Comparison of ENCODE assay signal across 9 cellular contexts in genomic region chr2:114661926-114662670, GRCh38.
DNase-seq lines count a peak whose midpoint lies in the region; ATAC-seq and TF ChIP-seq lines count a peak whose summit lies in the region.
"Had no signal": no experiment of that assay in that cellular context is flagged by ENCODE, and none has a peak within 500 bp of the region (broad histone marks: within the 10 kb centered on the region; RNA-seq: fewer than 3 reads in every experiment).

No MANE protein-coding gene starts in this region.

- peaks cover 16% of the 10 kb centered on the region for H3K4me1 Mint-ChIP-seq in activated T-cell treated with anti-CD3 and anti-CD28 coated beads, Interleukin-2, amount 50 U/mL, for 24 hours (ENCODE audit: low read depth)

- dilution Hi-C loops in mammary epithelial cell (cut with HindIII; ENCODE audit: low sequenced_read_pairs), result no loop called here

- intact Hi-C loops in mammary epithelial cell (cut with micrococcal nuclease), result no loop called here

- peak overlapping the region; percentile 43 for H3K4me2 ChIP-seq in mammary epithelial cell (ENCODE audit: insufficient read depth, low read depth, low read length)

- H3K9me3 Mint-ChIP-seq in activated T-cell treated with anti-CD3 and anti-CD28 coated beads, Interleukin-2, amount 50 U/mL, for 24 hours, result no peaks in the 10 kb centered on the region

- H3K9ac ChIP-seq in mammary epithelial cell (ENCODE audit: insufficient read depth, low read length), result no peak overlapping the region

- TF ChIP-seq CTCF in mammary epithelial cell (conservative IDR thresholded peaks at IDR 0.05 in 1 of 2, IDR thresholded peaks at IDR 0.05 in 1 of 2; ENCODE audit: extremely low read depth in 1 of 2, insufficient read depth in 1 of 2, low read depth in 1 of 2, low read length in 2 of 2) (no peak), lung (IDR thresholded peaks at IDR 0.05; ENCODE audit: control extremely low read depth, extremely low read depth) (no peak)

- 8% methylated on average over 14 of the region's 60 CpGs for WGBS in mammary epithelial cell (ENCODE audit: low coverage, missing lambda C conversion rate)
- 9 to 14% methylated on average over 60 of the region's 60 CpGs for WGBS in lung, 2 donors

- H3K4me3 Mint-ChIP-seq in activated T-cell treated with anti-CD3 and anti-CD28 coated beads, Interleukin-2, amount 50 U/mL, for 24 hours, result peak overlapping the region; percentile 72

- in situ Hi-C loops in mammary epithelial cell (cut with MboI; ENCODE audit: low sequenced_read_pairs in 2 of 2), result no loop called here

- H3K27ac Mint-ChIP-seq in activated T-cell treated with anti-CD3 and anti-CD28 coated beads, Interleukin-2, amount 50 U/mL, for 24 hours, result no peak overlapping the region

- peak overlapping the region; percentile 70 for H2AFZ ChIP-seq in mammary epithelial cell (ENCODE audit: low read depth, low read length)

- H3K36me3 ChIP-seq in mammary epithelial cell (ENCODE audit: insufficient read depth, low read length) (no peaks in the 10 kb centered on the region), lung (ENCODE audit: control insufficient read depth in 2 of 2, insufficient read depth in 2 of 2, low read length in 2 of 2) (no peaks in the 10 kb centered on the region)

- H3K9me3 ChIP-seq in mammary epithelial cell (replicated peaks; ENCODE audit: insufficient read depth, low read length) (no peaks in the 10 kb centered on the region), lung (ENCODE audit: control insufficient read depth in 2 of 2, insufficient read depth in 1 of 2, low read length in 1 of 2) (peaks cover 0 to 4% of the 10 kb centered on the region in 2 donors)

- H3K79me2 ChIP-seq in mammary epithelial cell (ENCODE audit: insufficient read depth, low read length), result no peaks in the 10 kb centered on the region

- H3K4me1 ChIP-seq in mammary epithelial cell (ENCODE audit: insufficient read depth, low read length) (no peaks in the 10 kb centered on the region), lung (ENCODE audit: control insufficient read depth in 2 of 2, insufficient read depth in 2 of 2, low read length in 2 of 2) (no peaks in the 10 kb centered on the region)

- H3K36me3 Mint-ChIP-seq in activated T-cell treated with anti-CD3 and anti-CD28 coated beads, Interleukin-2, amount 50 U/mL, for 24 hours (ENCODE audit: low read depth), result no peaks in the 10 kb centered on the region

- ATAC-seq in lung (ENCODE audit: insufficient read depth, low FRiP score) (peak; percentile 75), HG03097 (IDR thresholded peaks at IDR 0.05; ENCODE audit: low FRiP score, unreplicated experiment) (no peak), GM21360 (IDR thresholded peaks at IDR 0.05; ENCODE audit: unreplicated experiment) (no peak)

- CTCF ChIA-PET in mammary epithelial cell (lab: Charles Lee; ENCODE audit: low non-redundant PET), result no interaction called here

- H3K27ac ChIP-seq in mammary epithelial cell (ENCODE audit: insufficient read depth, low read depth, low read length) (no peak overlapping the region), lung (ENCODE audit: low read depth in 1 of 2, low read length in 1 of 2) (no peak overlapping the region)
- H3K27ac ChIP-seq: SK-N-MC had no signal

- no TSS peak for BruUV-seq in mammary epithelial cell (replicated peaks; lab: Mats Ljungman, UMichigan)

- H3K27me3 Mint-ChIP-seq in activated T-cell treated with anti-CD3 and anti-CD28 coated beads, Interleukin-2, amount 50 U/mL, for 24 hours, result peaks cover 25% of the 10 kb centered on the region

- peak overlapping the region in 2 of 3 experiments; percentile 23 to 30 for H3K4me3 ChIP-seq in mammary epithelial cell (replicated peaks in 1 of 3; ENCODE audit: insufficient read depth in 1 of 3, low read depth in 2 of 3, low read length in 3 of 3)
- peak overlapping the region; percentile 55 for H3K4me3 ChIP-seq in lung
- H3K4me3 ChIP-seq: SK-N-MC had no signal

- H3K27me3 ChIP-seq in mammary epithelial cell (ENCODE audit: insufficient read depth, low read length) (no peaks in the 10 kb centered on the region), lung (ENCODE audit: control insufficient read depth, insufficient read depth) (no peaks in the 10 kb centered on the region)

- peak; percentile 42 for DNase-seq in activated T-cell treated with anti-CD3 and anti-CD28 coated beads, Interleukin-2, amount 50 U/mL, for 24 hours
- no peak for DNase-seq in activated T-cell treated with anti-CD3 and anti-CD28 coated beads, Interleukin-2, amount 50 U/mL, for 1 hour
- DNase-seq in mammary epithelial cell (no peak), lung (ENCODE audit: low spot score) (peak; percentile 38), superior temporal gyrus (ENCODE audit: extremely low spot score) (peak; percentile 51), 8988T (no peak)

- H4K20me1 ChIP-seq in mammary epithelial cell (ENCODE audit: insufficient read depth, low read length), result no peaks in the 10 kb centered on the region

Comparison
In these comparisons a context has a peak if more than half of its experiments do, and no peak if none do; other contexts are left out.
1. DNase-seq: peak in activated T-cell treated with anti-CD3 and anti-CD28 coated beads, Interleukin-2, amount 50 U/mL, for 24 hours (single experiment), lung (single experiment) and superior temporal gyrus (single experiment); none in activated T-cell treated with anti-CD3 and anti-CD28 coated beads, Interleukin-2, amount 50 U/mL, for 1 hour (single experiment), mammary epithelial cell (single experiment) and 8988T (single experiment).